ENCODE assay signal across 9 cellular contexts in the genomic region with DNA sequence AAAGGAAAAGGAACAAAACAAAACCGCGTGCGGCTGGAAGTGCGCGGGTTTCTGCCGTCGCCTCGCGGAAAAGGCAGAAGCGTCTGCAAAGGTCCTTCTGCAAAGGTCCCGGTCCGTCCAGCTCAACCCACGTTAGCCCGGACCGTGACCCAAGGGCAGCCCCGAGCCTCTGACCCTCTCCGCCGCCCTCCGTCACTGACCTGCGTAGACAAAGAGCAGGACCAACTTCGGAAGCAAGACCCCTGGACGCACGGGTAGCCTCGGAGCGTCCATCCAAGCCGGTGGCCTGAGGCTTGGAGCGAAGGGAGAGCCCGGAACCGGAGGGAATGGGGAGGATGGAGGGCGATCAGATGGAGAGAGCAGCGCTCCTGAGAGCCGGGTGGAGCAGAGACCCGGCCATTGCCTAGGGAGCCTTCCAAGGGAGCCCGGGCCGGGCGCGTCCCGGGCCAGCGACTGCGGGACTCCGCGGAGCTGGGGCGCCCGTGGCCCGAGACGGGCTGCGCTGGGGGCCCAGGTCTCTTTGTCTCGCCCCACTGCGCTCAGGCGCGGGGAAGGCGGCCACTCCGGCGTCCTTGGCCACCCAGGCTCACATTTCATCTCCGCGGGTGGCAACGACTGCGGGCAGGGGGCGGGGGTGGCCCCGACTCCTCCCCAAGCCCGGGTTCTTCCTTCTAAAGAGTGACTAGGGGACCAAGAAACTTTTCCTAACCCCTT. TPM values are rescaled to one million over a fixed set of nuclear protein-coding genes. Genes with fewer than 3 reads are reported as not detected.
DNase-seq lines count a peak whose midpoint lies in the region; ATAC-seq and TF ChIP-seq lines count a peak whose summit lies in the region.
"Had no signal": no experiment of that assay in that cellular context is flagged by ENCODE, and none has a peak within 500 bp of the region (broad histone marks: within the 10 kb centered on the region; RNA-seq: fewer than 3 reads in every experiment).

A gene (minus strand): TSS at position 619 of the 714 bp plus-strand sequence. CDS start 346 bp downstream, at position 273.

- H3K27me3 Mint-ChIP-seq in activated naive CD8-positive, alpha-beta T cell treated with anti-CD3 and anti-CD28 coated beads for 36 hours = peaks cover 57% of the 10 kb centered on the region

- H3K4me1 ChIP-seq in left ventricle myocardium inferior = peaks cover 18% of the 10 kb centered on the region
- no peaks in the 10 kb centered on the region for H3K4me1 ChIP-seq in ovary (ENCODE audit: insufficient read depth)

- H3K36me3 ChIP-seq in left ventricle myocardium inferior (no peaks in the 10 kb centered on the region), ovary (no peaks in the 10 kb centered on the region)

- H3K27me3 ChIP-seq in left ventricle myocardium inferior (ENCODE audit: low read depth) (peaks cover 33% of the 10 kb centered on the region), ovary (no peaks in the 10 kb centered on the region)

- no peak for ATAC-seq in HG03342 (IDR thresholded peaks at IDR 0.05; ENCODE audit: unreplicated experiment)

- no peak within 1 kb of the TSS for H3K27ac Mint-ChIP-seq in activated naive CD8-positive, alpha-beta T cell treated with anti-CD3 and anti-CD28 coated beads for 36 hours
- H3K27ac Mint-ChIP-seq: T-helper 1 cell treated with Interleukin-12 subunit alpha and Interleukin-12 subunit beta and Interleukin-4 antibody, amounts not matched to agents 30 μg/mL and 1 μg/mL, for 36 hours had no signal

- H3K9me3 ChIP-seq in left ventricle myocardium inferior (replicated peaks) (peaks cover 23% of the 10 kb centered on the region), ovary (peaks cover 0 to 5% of the 10 kb centered on the region in 2 donors)

- DNase-seq in COR-L47 (lab: John Stamatoyannopoulos, UW) (peak; percentile 37), left ventricle myocardium inferior (peak; percentile 29), ovary (peak in 1 of 5 donors; percentile 7), NCI-H2227 (lab: John Stamatoyannopoulos, UW; ENCODE audit: unreplicated experiment) (no peak), G401 (ENCODE audit: low spot score) (no peak)
- no peak for DNase-seq in activated naive CD8-positive, alpha-beta T cell treated with anti-CD3 and anti-CD28 coated beads for 36 hours
- no peak for DNase-seq in stimulated activated CD4-positive, alpha-beta T cell treated with anti-CD3 and anti-CD28 coated beads, Interleukin-4, amount 100 ng/mL, for 1 hour

- no peak for TF ChIP-seq POLR2A in ovary (IDR thresholded peaks at IDR 0.05)

- in situ Hi-C loops in G401 (cut with HindIII; ENCODE audit: low sequenced_read_pairs) = no loop called here

- 1 to 3% (median 2%) methylated on average over 45 to 61 of the region's 61 CpGs for WGBS in ovary, 3 donors

- intact Hi-C loops in left ventricle myocardium inferior (cut with micrococcal nuclease) = no loop called here
- intact Hi-C loops in ovary (cut with DNase I) = no loop called here

- H3K4me3 ChIP-seq in left ventricle myocardium inferior (peak within 1 kb of the TSS; percentile 70), ovary (peak within 1 kb of the TSS; percentile 19)

- H3K27ac ChIP-seq in left ventricle myocardium inferior (replicated peaks) (peak within 1 kb of the TSS; percentile 92), ovary (no peak within 1 kb of the TSS)

- TF ChIP-seq EP300 in ovary (IDR thresholded peaks at IDR 0.05) = no peak

- peak within 1 kb of the TSS; percentile 56 for H3K4me3 Mint-ChIP-seq in activated naive CD8-positive, alpha-beta T cell treated with anti-CD3 and anti-CD28 coated beads for 36 hours
- H3K4me3 Mint-ChIP-seq: T-helper 1 cell treated with Interleukin-12 subunit alpha and Interleukin-12 subunit beta and Interleukin-4 antibody, amounts not matched to agents 30 μg/mL and 1 μg/mL, for 36 hours had no signal

- TF ChIP-seq CTCF in left ventricle myocardium inferior (IDR thresholded peaks at IDR 0.05; ENCODE audit: borderline replicate concordance) (no peak), ovary (IDR thresholded peaks at IDR 0.05) (no peak)

- peaks cover 5% of the 10 kb centered on the region for H3K36me3 Mint-ChIP-seq in activated naive CD8-positive, alpha-beta T cell treated with anti-CD3 and anti-CD28 coated beads for 36 hours

- H3K9me3 Mint-ChIP-seq in activated naive CD8-positive, alpha-beta T cell treated with anti-CD3 and anti-CD28 coated beads for 36 hours = peaks cover 6% of the 10 kb centered on the region

- H3K4me1 Mint-ChIP-seq in activated naive CD8-positive, alpha-beta T cell treated with anti-CD3 and anti-CD28 coated beads for 36 hours = peaks cover 3% of the 10 kb centered on the region

RNA-seq across cellular contexts. Expression of the gene that starts here (rescaled TPM):
- not detected for total RNA-seq in activated naive CD8-positive, alpha-beta T cell treated with anti-CD3 and anti-CD28 coated beads for 36 hours
- 21.6 TPM for total RNA-seq in left ventricle myocardium inferior
- 10 to 100 TPM in 2 of 7 donors, 1 to 10 TPM in 5; 2.4 to 15.3 (median 7.1) TPM for total RNA-seq in ovary
- 10 to 100 TPM; 16.0 to 23.4 TPM for polyA plus RNA-seq in ovary
- not detected in 2 replicates for total RNA-seq in G401 (2014; rRNA removed; shearing (Covaris generic))

Comparison
In these comparisons a context has a peak if more than half of its experiments do, and no peak if none do; other contexts are left out.
1. DNase-seq: peak in COR-L47 (single experiment) and left ventricle myocardium inferior (single experiment); none in activated naive CD8-positive, alpha-beta T cell treated with anti-CD3 and anti-CD28 coated beads for 36 hours (single experiment), NCI-H2227 (single experiment), G401 (single experiment) and stimulated activated CD4-positive, alpha-beta T cell treated with anti-CD3 and anti-CD28 coated beads, Interleukin-4, amount 100 ng/mL, for 1 hour (single experiment).